Comparison of ENCODE assay signal across 1 cellular context in the genomic region with DNA sequence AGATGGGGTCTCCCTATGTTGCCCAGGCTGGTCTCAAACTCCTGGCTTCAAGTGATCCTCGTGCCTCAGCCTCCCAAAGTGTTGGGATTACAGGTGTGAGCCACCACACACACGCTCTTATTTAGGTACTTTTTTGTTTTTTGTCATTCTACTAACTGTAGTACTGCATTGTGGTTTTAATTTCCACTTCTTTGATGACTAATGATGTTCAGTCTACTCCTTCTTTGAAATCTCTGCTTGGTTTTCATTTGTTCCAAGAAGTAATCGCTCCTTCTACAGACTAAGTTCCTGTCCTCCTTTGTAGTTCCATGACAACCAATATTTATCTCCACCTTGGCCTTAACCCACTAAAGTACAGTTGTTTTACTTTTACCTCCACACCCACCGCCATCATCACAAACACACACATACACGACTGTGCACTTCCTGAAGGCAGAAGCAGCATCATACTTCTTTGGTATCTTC.
TF ChIP-seq lines count a peak whose summit lies in the region.

No MANE protein-coding gene starts in this region.

TF ChIP-seq in H1, 55 proteins besides CTCF, POLR2A, EP300 and RAD21:
- TF ChIP-seq ASH2L (IDR thresholded peaks at IDR 0.05; ENCODE audit: low read length) (no peak), KDM5A (IDR thresholded peaks at IDR 0.05; ENCODE audit: low read length) (no peak), BACH1 (IDR thresholded peaks at IDR 0.05; ENCODE audit: low read length) (no peak), SRF (IDR thresholded peaks at IDR 0.05; ENCODE audit: low read depth, low read length) (no peak), HDAC2 (IDR thresholded peaks at IDR 0.05; ENCODE audit: borderline replicate concordance in 1 of 2, low read depth in 2 of 2, low read length in 2 of 2) (no peak), TAF7 (optimal IDR thresholded peaks at IDR 0.05; ENCODE audit: borderline replicate concordance, low read depth, low read length) (no peak), TBP (IDR thresholded peaks at IDR 0.05; ENCODE audit: low read depth, low read length) (no peak), SP2 (IDR thresholded peaks at IDR 0.05; ENCODE audit: low read length) (no peak), EGR1 (IDR thresholded peaks at IDR 0.05; ENCODE audit: borderline replicate concordance, low read depth, low read length) (no peak), NRF1 (IDR thresholded peaks at IDR 0.05; ENCODE audit: low read depth, low read length) (no peak), CHD2 (IDR thresholded peaks at IDR 0.05; ENCODE audit: low read length) (no peak), CREB1 (IDR thresholded peaks at IDR 0.05) (no peak), BRCA1 (IDR thresholded peaks at IDR 0.05; ENCODE audit: low read depth, low read length) (no peak), TAF1 (IDR thresholded peaks at IDR 0.05; ENCODE audit: low read depth, low read length) (no peak), TCF12 (IDR thresholded peaks at IDR 0.05; ENCODE audit: low read depth, low read length) (no peak), FOSL1 (IDR thresholded peaks at IDR 0.05; ENCODE audit: insufficient read depth, low read depth, low read length) (no peak)
- TF ChIP-seq, protein P1, sequence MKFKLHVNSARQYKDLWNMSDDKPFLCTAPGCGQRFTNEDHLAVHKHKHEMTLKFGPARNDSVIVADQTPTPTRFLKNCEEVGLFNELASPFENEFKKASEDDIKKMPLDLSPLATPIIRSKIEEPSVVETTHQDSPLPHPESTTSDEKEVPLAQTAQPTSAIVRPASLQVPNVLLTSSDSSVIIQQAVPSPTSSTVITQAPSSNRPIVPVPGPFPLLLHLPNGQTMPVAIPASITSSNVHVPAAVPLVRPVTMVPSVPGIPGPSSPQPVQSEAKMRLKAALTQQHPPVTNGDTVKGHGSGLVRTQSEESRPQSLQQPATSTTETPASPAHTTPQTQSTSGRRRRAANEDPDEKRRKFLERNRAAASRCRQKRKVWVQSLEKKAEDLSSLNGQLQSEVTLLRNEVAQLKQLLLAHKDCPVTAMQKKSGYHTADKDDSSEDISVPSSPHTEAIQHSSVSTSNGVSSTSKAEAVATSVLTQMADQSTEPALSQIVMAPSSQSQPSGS (IDR thresholded peaks at IDR 0.05; ENCODE audit: low read length), result no peak
- TF ChIP-seq, protein P2, sequence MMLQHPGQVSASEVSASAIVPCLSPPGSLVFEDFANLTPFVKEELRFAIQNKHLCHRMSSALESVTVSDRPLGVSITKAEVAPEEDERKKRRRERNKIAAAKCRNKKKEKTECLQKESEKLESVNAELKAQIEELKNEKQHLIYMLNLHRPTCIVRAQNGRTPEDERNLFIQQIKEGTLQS (IDR thresholded peaks at IDR 0.05; ENCODE audit: insufficient read depth, low read depth, low read length), result no peak
- TF ChIP-seq, protein P3, sequence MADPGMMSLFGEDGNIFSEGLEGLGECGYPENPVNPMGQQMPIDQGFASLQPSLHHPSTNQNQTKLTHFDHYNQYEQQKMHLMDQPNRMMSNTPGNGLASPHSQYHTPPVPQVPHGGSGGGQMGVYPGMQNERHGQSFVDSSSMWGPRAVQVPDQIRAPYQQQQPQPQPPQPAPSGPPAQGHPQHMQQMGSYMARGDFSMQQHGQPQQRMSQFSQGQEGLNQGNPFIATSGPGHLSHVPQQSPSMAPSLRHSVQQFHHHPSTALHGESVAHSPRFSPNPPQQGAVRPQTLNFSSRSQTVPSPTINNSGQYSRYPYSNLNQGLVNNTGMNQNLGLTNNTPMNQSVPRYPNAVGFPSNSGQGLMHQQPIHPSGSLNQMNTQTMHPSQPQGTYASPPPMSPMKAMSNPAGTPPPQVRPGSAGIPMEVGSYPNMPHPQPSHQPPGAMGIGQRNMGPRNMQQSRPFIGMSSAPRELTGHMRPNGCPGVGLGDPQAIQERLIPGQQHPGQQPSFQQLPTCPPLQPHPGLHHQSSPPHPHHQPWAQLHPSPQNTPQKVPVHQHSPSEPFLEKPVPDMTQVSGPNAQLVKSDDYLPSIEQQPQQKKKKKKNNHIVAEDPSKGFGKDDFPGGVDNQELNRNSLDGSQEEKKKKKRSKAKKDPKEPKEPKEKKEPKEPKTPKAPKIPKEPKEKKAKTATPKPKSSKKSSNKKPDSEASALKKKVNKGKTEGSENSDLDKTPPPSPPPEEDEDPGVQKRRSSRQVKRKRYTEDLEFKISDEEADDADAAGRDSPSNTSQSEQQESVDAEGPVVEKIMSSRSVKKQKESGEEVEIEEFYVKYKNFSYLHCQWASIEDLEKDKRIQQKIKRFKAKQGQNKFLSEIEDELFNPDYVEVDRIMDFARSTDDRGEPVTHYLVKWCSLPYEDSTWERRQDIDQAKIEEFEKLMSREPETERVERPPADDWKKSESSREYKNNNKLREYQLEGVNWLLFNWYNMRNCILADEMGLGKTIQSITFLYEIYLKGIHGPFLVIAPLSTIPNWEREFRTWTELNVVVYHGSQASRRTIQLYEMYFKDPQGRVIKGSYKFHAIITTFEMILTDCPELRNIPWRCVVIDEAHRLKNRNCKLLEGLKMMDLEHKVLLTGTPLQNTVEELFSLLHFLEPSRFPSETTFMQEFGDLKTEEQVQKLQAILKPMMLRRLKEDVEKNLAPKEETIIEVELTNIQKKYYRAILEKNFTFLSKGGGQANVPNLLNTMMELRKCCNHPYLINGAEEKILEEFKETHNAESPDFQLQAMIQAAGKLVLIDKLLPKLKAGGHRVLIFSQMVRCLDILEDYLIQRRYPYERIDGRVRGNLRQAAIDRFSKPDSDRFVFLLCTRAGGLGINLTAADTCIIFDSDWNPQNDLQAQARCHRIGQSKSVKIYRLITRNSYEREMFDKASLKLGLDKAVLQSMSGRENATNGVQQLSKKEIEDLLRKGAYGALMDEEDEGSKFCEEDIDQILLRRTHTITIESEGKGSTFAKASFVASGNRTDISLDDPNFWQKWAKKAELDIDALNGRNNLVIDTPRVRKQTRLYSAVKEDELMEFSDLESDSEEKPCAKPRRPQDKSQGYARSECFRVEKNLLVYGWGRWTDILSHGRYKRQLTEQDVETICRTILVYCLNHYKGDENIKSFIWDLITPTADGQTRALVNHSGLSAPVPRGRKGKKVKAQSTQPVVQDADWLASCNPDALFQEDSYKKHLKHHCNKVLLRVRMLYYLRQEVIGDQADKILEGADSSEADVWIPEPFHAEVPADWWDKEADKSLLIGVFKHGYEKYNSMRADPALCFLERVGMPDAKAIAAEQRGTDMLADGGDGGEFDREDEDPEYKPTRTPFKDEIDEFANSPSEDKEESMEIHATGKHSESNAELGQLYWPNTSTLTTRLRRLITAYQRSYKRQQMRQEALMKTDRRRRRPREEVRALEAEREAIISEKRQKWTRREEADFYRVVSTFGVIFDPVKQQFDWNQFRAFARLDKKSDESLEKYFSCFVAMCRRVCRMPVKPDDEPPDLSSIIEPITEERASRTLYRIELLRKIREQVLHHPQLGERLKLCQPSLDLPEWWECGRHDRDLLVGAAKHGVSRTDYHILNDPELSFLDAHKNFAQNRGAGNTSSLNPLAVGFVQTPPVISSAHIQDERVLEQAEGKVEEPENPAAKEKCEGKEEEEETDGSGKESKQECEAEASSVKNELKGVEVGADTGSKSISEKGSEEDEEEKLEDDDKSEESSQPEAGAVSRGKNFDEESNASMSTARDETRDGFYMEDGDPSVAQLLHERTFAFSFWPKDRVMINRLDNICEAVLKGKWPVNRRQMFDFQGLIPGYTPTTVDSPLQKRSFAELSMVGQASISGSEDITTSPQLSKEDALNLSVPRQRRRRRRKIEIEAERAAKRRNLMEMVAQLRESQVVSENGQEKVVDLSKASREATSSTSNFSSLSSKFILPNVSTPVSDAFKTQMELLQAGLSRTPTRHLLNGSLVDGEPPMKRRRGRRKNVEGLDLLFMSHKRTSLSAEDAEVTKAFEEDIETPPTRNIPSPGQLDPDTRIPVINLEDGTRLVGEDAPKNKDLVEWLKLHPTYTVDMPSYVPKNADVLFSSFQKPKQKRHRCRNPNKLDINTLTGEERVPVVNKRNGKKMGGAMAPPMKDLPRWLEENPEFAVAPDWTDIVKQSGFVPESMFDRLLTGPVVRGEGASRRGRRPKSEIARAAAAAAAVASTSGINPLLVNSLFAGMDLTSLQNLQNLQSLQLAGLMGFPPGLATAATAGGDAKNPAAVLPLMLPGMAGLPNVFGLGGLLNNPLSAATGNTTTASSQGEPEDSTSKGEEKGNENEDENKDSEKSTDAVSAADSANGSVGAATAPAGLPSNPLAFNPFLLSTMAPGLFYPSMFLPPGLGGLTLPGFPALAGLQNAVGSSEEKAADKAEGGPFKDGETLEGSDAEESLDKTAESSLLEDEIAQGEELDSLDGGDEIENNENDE (IDR thresholded peaks at IDR 0.05; ENCODE audit: insufficient replicate concordance, low read length), result no peak
TF ChIP-seq in H1: peak in this region for 0.
